In the genomic region with DNA sequence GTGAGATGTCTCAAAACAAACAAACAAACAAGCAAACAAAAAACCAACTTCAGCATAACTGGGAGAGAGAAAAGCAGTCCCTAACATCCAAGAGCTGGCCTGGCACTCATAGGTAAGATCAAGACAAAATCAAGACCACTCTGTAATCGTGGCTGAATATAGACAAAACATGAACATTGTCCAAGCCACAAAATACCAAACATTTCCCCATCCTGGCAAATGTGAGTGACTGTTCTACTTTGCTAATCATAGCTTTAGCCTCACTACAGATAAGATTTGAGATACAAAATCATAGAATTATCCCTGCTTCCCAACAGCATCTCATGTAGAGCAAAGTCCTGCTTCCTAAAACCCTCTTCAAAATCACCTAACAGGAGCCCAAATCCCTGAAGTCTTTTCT, we compare ENCODE assay signal across 19 cellular contexts.
"Had no signal": no experiment of that assay in that cellular context is flagged by ENCODE, and none has a peak within 500 bp of the region (broad histone marks: within the 10 kb centered on the region; RNA-seq: fewer than 3 reads in every experiment).

No MANE protein-coding gene starts in this region.

- H3K4me3 Mint-ChIP-seq: endodermal cell; naive thymus-derived CD8-positive, alpha-beta T cell; stimulated activated naive B cell treated with anti-CD40 and anti-IgM and Interleukin-4, amounts not matched to agents 10 μg/mL and 1 μg/mL and 100 μg/mL, for 72 hours; stimulated activated naive CD8-positive, alpha-beta T cell treated with anti-CD3 and anti-CD28 coated beads, Interleukin-15, amount 100 ng/mL, for 72 hours had no signal

- H3K9me3 Mint-ChIP-seq: endodermal cell; naive thymus-derived CD8-positive, alpha-beta T cell; stimulated activated naive B cell treated with anti-CD40 and anti-IgM and Interleukin-4, amounts not matched to agents 10 μg/mL and 1 μg/mL and 100 μg/mL, for 72 hours; stimulated activated naive CD8-positive, alpha-beta T cell treated with anti-CD3 and anti-CD28 coated beads, Interleukin-15, amount 100 ng/mL, for 72 hours had no signal

- H3K4me1 ChIP-seq: gastrocnemius medialis, testis, tibial nerve, upper lobe of right lung, vagina had no signal

- H3K9me3 ChIP-seq: gastrocnemius medialis, neutrophil, testis, tibial nerve, upper lobe of right lung, vagina had no signal

- DNase-seq: effector CD4-positive, alpha-beta T cell; endodermal cell; gastrocnemius medialis; glutamatergic neuron; left colon; left ventricle myocardium superior; naive thymus-derived CD8-positive, alpha-beta T cell; stimulated activated CD4-positive, alpha-beta T cell treated with anti-CD3 and anti-CD28 coated beads, Interleukin-2, amount 100 ng/mL, for 24 hours; stimulated activated CD4-positive, alpha-beta T cell treated with anti-CD3 and anti-CD28 coated beads, Interleukin-4, amount 100 ng/mL, for 4 hours; stimulated activated naive B cell treated with anti-CD40 and anti-IgM and Interleukin-4, amounts not matched to agents 10 μg/mL and 1 μg/mL and 100 μg/mL, for 72 hours; stimulated activated naive CD8-positive, alpha-beta T cell treated with anti-CD3 and anti-CD28 coated beads, Interleukin-15, amount 100 ng/mL, for 72 hours; testis; upper lobe of right lung had no signal

- H3K4me3 ChIP-seq: coronary artery, gastrocnemius medialis, skin epidermis, testis, tibial nerve, upper lobe of right lung, vagina had no signal

- H3K27ac Mint-ChIP-seq: endodermal cell; naive thymus-derived CD8-positive, alpha-beta T cell; stimulated activated naive B cell treated with anti-CD40 and anti-IgM and Interleukin-4, amounts not matched to agents 10 μg/mL and 1 μg/mL and 100 μg/mL, for 72 hours; stimulated activated naive CD8-positive, alpha-beta T cell treated with anti-CD3 and anti-CD28 coated beads, Interleukin-15, amount 100 ng/mL, for 72 hours had no signal

- H3K27me3 Mint-ChIP-seq: naive thymus-derived CD8-positive, alpha-beta T cell; stimulated activated naive B cell treated with anti-CD40 and anti-IgM and Interleukin-4, amounts not matched to agents 10 μg/mL and 1 μg/mL and 100 μg/mL, for 72 hours; stimulated activated naive CD8-positive, alpha-beta T cell treated with anti-CD3 and anti-CD28 coated beads, Interleukin-15, amount 100 ng/mL, for 72 hours had no signal

- H3K4me1 Mint-ChIP-seq: endodermal cell; naive thymus-derived CD8-positive, alpha-beta T cell; stimulated activated naive B cell treated with anti-CD40 and anti-IgM and Interleukin-4, amounts not matched to agents 10 μg/mL and 1 μg/mL and 100 μg/mL, for 72 hours; stimulated activated naive CD8-positive, alpha-beta T cell treated with anti-CD3 and anti-CD28 coated beads, Interleukin-15, amount 100 ng/mL, for 72 hours had no signal

- H3K27ac ChIP-seq: coronary artery, neutrophil, skin epidermis, testis, tibial nerve, upper lobe of right lung, vagina had no signal

- H3K27me3 ChIP-seq: gastrocnemius medialis, neutrophil, testis, tibial nerve, upper lobe of right lung, vagina had no signal

- H3K36me3 Mint-ChIP-seq: stimulated activated naive B cell treated with anti-CD40 and anti-IgM and Interleukin-4, amounts not matched to agents 10 μg/mL and 1 μg/mL and 100 μg/mL, for 72 hours had no signal

- ATAC-seq: gastrocnemius medialis; left colon; left ventricle myocardium superior; naive thymus-derived CD8-positive, alpha-beta T cell; sciatic nerve; stimulated activated naive B cell treated with anti-CD40 and anti-IgM and Interleukin-4, amounts not matched to agents 10 μg/mL and 1 μg/mL and 100 μg/mL, for 72 hours; stimulated activated naive CD8-positive, alpha-beta T cell treated with anti-CD3 and anti-CD28 coated beads, Interleukin-15, amount 100 ng/mL, for 72 hours; upper lobe of right lung had no signal
